1 cellular context compared by ENCODE assay signal in the genomic region with DNA sequence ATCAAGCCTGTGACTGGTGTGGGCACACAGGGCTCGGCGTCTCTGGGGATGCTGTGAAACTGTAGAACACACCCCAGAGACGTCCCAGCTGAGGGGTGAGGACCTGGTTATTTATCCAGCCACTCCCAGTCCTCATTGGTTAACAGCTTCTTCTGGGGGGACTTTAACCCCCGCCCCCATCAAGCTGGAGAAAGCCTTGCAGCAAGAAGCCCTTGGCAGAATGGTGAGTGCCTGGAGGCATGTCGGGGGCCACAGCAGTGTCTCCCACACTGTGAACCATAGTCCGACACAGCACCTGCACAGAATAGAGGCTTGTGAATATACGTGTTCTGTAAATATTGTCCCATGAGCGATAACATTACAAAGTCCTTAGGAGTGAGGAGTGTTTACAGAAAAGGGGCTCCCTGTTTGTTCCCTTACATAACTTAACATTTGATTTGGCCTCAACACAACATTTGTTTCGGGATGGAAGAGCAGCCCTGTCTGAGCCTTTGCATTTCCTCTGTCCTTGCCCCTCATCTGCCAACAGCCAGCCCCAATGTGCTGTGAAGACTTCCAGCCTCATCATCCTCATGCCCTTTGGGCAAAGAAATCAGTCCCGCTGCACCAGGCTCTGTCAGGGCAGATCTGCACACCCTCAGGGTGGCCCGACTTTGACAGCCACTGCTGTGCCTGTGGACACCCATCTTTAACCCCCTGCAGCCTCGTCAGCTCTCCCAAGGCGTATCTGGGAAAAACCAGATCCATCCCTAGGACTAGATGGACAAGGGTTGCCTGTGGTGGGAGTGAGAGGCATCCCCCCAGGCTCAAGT.
TF ChIP-seq lines count a peak whose summit lies in the region.

No MANE protein-coding gene starts in this region.

TF ChIP-seq in HepG2, 621 proteins besides CTCF, POLR2A, EP300 and RAD21 (continued from another document and continues in another):
- TF ChIP-seq, protein P1, sequence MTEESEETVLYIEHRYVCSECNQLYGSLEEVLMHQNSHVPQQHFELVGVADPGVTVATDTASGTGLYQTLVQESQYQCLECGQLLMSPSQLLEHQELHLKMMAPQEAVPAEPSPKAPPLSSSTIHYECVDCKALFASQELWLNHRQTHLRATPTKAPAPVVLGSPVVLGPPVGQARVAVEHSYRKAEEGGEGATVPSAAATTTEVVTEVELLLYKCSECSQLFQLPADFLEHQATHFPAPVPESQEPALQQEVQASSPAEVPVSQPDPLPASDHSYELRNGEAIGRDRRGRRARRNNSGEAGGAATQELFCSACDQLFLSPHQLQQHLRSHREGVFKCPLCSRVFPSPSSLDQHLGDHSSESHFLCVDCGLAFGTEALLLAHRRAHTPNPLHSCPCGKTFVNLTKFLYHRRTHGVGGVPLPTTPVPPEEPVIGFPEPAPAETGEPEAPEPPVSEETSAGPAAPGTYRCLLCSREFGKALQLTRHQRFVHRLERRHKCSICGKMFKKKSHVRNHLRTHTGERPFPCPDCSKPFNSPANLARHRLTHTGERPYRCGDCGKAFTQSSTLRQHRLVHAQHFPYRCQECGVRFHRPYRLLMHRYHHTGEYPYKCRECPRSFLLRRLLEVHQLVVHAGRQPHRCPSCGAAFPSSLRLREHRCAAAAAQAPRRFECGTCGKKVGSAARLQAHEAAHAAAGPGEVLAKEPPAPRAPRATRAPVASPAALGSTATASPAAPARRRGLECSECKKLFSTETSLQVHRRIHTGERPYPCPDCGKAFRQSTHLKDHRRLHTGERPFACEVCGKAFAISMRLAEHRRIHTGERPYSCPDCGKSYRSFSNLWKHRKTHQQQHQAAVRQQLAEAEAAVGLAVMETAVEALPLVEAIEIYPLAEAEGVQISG (CRISPR knock-in tag; IDR thresholded peaks at IDR 0.05): peak; percentile 76
- TF ChIP-seq, protein P2, sequence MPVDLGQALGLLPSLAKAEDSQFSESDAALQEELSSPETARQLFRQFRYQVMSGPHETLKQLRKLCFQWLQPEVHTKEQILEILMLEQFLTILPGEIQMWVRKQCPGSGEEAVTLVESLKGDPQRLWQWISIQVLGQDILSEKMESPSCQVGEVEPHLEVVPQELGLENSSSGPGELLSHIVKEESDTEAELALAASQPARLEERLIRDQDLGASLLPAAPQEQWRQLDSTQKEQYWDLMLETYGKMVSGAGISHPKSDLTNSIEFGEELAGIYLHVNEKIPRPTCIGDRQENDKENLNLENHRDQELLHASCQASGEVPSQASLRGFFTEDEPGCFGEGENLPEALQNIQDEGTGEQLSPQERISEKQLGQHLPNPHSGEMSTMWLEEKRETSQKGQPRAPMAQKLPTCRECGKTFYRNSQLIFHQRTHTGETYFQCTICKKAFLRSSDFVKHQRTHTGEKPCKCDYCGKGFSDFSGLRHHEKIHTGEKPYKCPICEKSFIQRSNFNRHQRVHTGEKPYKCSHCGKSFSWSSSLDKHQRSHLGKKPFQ (CRISPR knock-in tag; IDR thresholded peaks at IDR 0.05; ENCODE audit: insufficient replicate concordance): no peak
- TF ChIP-seq MIER2 (CRISPR knock-in tag; IDR thresholded peaks at IDR 0.05): peak; percentile 70; the same call in 1 of the 2 replicates
- TF ChIP-seq ZNF782 (CRISPR knock-in tag; IDR thresholded peaks at IDR 0.05; ENCODE audit: borderline replicate concordance): 0 out of 2 replicates have a peak, but pooled peaks have one; percentile 40
- TF ChIP-seq ZC3H13 (CRISPR knock-in tag; IDR thresholded peaks at IDR 0.05): no peak
- TF ChIP-seq ARNT (IDR thresholded peaks at IDR 0.05): no peak
- TF ChIP-seq ZSCAN20 (CRISPR knock-in tag; IDR thresholded peaks at IDR 0.05; ENCODE audit: borderline replicate concordance): no peak
- TF ChIP-seq FOXC1 (CRISPR knock-in tag; IDR thresholded peaks at IDR 0.05; ENCODE audit: borderline replicate concordance): peak; percentile 87
- peak; percentile 72; the same call in 1 of the 2 replicates for TF ChIP-seq YEATS4 (CRISPR knock-in tag; IDR thresholded peaks at IDR 0.05; ENCODE audit: borderline replicate concordance)
- no peak for TF ChIP-seq JUNB (CRISPR knock-in tag; IDR thresholded peaks at IDR 0.05; ENCODE audit: borderline replicate concordance)
- TF ChIP-seq HDAC6 (IDR thresholded peaks at IDR 0.05; ENCODE audit: low read depth, low read length): no peak
- TF ChIP-seq CREM (IDR thresholded peaks at IDR 0.05): peak; percentile 96
- TF ChIP-seq CREM (CRISPR knock-in tag; IDR thresholded peaks at IDR 0.05): no peak
- TF ChIP-seq, protein P3, sequence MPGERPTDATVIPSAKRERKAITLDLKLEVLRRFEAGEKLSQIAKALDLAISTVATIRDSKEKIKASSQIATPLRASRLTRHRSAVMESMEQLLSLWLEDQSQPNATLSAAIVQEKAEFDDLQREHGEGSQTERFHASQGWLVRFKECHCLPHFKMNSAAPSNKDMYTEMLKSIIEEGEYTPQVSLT (CRISPR knock-in tag; IDR thresholded peaks at IDR 0.05; ENCODE audit: borderline replicate concordance, low read depth): peak; percentile 29; the same call in 1 of the 2 replicates
- peak; percentile 94; the same call in 1 of the 2 replicates for TF ChIP-seq ZNF547 (CRISPR knock-in tag; IDR thresholded peaks at IDR 0.05)
- peak; percentile 79 for TF ChIP-seq RFXAP (CRISPR knock-in tag; IDR thresholded peaks at IDR 0.05; ENCODE audit: borderline replicate concordance)
- TF ChIP-seq ZNF235 (CRISPR knock-in tag; IDR thresholded peaks at IDR 0.05; ENCODE audit: borderline replicate concordance): no peak
- TF ChIP-seq DR1 (CRISPR knock-in tag; IDR thresholded peaks at IDR 0.05): 0 out of 2 replicates have a peak, but pooled peaks have one; percentile 46
- no peak for TF ChIP-seq MAZ (IDR thresholded peaks at IDR 0.05; ENCODE audit: borderline replicate concordance, low read depth, low read length)
- peak; percentile 85; the same call in 1 of the 2 replicates for TF ChIP-seq MAZ (CRISPR knock-in tag; IDR thresholded peaks at IDR 0.05; ENCODE audit: low read depth)
- TF ChIP-seq, protein P4, sequence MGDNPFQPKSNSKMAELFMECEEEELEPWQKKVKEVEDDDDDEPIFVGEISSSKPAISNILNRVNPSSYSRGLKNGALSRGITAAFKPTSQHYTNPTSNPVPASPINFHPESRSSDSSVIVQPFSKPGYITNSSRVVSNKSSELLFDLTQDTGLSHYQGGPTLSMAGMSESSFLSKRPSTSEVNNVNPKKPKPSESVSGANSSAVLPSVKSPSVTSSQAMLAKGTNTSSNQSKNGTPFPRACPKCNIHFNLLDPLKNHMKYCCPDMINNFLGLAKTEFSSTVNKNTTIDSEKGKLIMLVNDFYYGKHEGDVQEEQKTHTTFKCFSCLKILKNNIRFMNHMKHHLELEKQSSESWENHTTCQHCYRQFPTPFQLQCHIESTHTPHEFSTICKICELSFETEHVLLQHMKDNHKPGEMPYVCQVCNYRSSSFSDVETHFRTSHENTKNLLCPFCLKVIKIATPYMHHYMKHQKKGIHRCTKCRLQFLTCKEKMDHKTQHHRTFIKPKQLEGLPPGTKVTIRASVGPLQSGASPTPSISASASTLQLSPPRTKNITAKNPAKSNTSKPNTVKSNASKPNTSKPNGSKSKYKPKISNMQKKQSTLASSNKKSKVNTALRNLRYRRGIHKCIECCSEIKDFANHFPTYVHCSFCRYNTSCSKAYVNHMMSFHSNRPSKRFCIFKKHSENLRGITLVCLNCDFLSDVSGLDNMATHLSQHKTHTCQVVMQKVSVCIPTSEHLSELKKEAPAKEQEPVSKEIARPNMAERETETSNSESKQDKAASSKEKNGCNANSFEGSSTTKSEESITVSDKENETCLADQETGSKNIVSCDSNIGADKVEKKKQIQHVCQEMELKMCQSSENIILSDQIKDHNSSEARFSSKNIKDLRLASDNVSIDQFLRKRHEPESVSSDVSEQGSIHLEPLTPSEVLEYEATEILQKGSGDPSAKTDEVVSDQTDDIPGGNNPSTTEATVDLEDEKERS (CRISPR knock-in tag; IDR thresholded peaks at IDR 0.05): peak; percentile 89
- no peak for TF ChIP-seq PCBP2 (optimal IDR thresholded peaks at IDR 0.05; ENCODE audit: low read depth, low read length, poor library complexity, severe bottlenecking)
- TF ChIP-seq REL (CRISPR knock-in tag; conservative IDR thresholded peaks at IDR 0.05): no peak
- no peak for TF ChIP-seq ZNF10 (CRISPR knock-in tag; IDR thresholded peaks at IDR 0.05; ENCODE audit: borderline replicate concordance, low read depth)
- TF ChIP-seq KAT2B (IDR thresholded peaks at IDR 0.05; ENCODE audit: borderline replicate concordance, low read depth, low read length): no peak
- no peak for TF ChIP-seq ZNF263 (CRISPR knock-in tag; IDR thresholded peaks at IDR 0.05)
- TF ChIP-seq MEIS2 (CRISPR knock-in tag; IDR thresholded peaks at IDR 0.05): peak; percentile 86
- peak; percentile 94 for TF ChIP-seq ZMAT3 (CRISPR knock-in tag; conservative IDR thresholded peaks at IDR 0.05)
- TF ChIP-seq, protein P5, sequence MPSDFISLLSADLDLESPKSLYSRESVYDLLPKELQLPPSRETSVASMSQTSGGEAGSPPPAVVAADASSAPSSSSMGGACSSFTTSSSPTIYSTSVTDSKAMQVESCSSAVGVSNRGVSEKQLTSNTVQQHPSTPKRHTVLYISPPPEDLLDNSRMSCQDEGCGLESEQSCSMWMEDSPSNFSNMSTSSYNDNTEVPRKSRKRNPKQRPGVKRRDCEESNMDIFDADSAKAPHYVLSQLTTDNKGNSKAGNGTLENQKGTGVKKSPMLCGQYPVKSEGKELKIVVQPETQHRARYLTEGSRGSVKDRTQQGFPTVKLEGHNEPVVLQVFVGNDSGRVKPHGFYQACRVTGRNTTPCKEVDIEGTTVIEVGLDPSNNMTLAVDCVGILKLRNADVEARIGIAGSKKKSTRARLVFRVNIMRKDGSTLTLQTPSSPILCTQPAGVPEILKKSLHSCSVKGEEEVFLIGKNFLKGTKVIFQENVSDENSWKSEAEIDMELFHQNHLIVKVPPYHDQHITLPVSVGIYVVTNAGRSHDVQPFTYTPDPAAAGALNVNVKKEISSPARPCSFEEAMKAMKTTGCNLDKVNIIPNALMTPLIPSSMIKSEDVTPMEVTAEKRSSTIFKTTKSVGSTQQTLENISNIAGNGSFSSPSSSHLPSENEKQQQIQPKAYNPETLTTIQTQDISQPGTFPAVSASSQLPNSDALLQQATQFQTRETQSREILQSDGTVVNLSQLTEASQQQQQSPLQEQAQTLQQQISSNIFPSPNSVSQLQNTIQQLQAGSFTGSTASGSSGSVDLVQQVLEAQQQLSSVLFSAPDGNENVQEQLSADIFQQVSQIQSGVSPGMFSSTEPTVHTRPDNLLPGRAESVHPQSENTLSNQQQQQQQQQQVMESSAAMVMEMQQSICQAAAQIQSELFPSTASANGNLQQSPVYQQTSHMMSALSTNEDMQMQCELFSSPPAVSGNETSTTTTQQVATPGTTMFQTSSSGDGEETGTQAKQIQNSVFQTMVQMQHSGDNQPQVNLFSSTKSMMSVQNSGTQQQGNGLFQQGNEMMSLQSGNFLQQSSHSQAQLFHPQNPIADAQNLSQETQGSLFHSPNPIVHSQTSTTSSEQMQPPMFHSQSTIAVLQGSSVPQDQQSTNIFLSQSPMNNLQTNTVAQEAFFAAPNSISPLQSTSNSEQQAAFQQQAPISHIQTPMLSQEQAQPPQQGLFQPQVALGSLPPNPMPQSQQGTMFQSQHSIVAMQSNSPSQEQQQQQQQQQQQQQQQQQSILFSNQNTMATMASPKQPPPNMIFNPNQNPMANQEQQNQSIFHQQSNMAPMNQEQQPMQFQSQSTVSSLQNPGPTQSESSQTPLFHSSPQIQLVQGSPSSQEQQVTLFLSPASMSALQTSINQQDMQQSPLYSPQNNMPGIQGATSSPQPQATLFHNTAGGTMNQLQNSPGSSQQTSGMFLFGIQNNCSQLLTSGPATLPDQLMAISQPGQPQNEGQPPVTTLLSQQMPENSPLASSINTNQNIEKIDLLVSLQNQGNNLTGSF (CRISPR knock-in tag; IDR thresholded peaks at IDR 0.05): 0 out of 2 replicates have a peak, but pooled peaks have one; percentile 62
- TF ChIP-seq ZNF382 (CRISPR knock-in tag; IDR thresholded peaks at IDR 0.05; ENCODE audit: borderline replicate concordance): no peak
- TF ChIP-seq, protein P6, sequence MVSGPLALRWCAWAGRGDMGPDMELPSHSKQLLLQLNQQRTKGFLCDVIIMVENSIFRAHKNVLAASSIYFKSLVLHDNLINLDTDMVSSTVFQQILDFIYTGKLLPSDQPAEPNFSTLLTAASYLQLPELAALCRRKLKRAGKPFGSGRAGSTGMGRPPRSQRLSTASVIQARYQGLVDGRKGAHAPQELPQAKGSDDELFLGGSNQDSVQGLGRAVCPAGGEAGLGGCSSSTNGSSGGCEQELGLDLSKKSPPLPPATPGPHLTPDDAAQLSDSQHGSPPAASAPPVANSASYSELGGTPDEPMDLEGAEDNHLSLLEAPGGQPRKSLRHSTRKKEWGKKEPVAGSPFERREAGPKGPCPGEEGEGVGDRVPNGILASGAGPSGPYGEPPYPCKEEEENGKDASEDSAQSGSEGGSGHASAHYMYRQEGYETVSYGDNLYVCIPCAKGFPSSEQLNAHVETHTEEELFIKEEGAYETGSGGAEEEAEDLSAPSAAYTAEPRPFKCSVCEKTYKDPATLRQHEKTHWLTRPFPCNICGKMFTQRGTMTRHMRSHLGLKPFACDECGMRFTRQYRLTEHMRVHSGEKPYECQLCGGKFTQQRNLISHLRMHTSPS (CRISPR knock-in tag; IDR thresholded peaks at IDR 0.05; ENCODE audit: low read depth): peak; percentile 80; the same call in 1 of the 2 replicates
- peak; percentile 87 for TF ChIP-seq SPEN (CRISPR knock-in tag; IDR thresholded peaks at IDR 0.05; ENCODE audit: low read depth)
- TF ChIP-seq KLF9 (CRISPR knock-in tag; IDR thresholded peaks at IDR 0.05; ENCODE audit: low read depth): no peak
- peak; percentile 90 for TF ChIP-seq HOXD1 (CRISPR knock-in tag; IDR thresholded peaks at IDR 0.05)
- TF ChIP-seq ZNF552 (CRISPR knock-in tag; IDR thresholded peaks at IDR 0.05; ENCODE audit: borderline replicate concordance): no peak; the same call in 1 of the 2 replicates
- TF ChIP-seq, protein P7, sequence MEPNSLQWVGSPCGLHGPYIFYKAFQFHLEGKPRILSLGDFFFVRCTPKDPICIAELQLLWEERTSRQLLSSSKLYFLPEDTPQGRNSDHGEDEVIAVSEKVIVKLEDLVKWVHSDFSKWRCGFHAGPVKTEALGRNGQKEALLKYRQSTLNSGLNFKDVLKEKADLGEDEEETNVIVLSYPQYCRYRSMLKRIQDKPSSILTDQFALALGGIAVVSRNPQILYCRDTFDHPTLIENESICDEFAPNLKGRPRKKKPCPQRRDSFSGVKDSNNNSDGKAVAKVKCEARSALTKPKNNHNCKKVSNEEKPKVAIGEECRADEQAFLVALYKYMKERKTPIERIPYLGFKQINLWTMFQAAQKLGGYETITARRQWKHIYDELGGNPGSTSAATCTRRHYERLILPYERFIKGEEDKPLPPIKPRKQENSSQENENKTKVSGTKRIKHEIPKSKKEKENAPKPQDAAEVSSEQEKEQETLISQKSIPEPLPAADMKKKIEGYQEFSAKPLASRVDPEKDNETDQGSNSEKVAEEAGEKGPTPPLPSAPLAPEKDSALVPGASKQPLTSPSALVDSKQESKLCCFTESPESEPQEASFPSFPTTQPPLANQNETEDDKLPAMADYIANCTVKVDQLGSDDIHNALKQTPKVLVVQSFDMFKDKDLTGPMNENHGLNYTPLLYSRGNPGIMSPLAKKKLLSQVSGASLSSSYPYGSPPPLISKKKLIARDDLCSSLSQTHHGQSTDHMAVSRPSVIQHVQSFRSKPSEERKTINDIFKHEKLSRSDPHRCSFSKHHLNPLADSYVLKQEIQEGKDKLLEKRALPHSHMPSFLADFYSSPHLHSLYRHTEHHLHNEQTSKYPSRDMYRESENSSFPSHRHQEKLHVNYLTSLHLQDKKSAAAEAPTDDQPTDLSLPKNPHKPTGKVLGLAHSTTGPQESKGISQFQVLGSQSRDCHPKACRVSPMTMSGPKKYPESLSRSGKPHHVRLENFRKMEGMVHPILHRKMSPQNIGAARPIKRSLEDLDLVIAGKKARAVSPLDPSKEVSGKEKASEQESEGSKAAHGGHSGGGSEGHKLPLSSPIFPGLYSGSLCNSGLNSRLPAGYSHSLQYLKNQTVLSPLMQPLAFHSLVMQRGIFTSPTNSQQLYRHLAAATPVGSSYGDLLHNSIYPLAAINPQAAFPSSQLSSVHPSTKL (CRISPR knock-in tag; IDR thresholded peaks at IDR 0.05): peak; percentile 100
- TF ChIP-seq ZKSCAN8 (CRISPR knock-in tag; IDR thresholded peaks at IDR 0.05; ENCODE audit: borderline replicate concordance): peak; percentile 96
- TF ChIP-seq ZNF367 (CRISPR knock-in tag; IDR thresholded peaks at IDR 0.05; ENCODE audit: borderline replicate concordance): no peak
